ENCODE assay signal across 7 cellular contexts in genomic region chr5:174210927-174211326, GRCh38.
"Had no signal": no experiment of that assay in that cellular context is flagged by ENCODE, and none has a peak within 500 bp of the region (broad histone marks: within the 10 kb centered on the region; RNA-seq: fewer than 3 reads in every experiment).

No MANE protein-coding gene starts in this region.

- H3K36me3 Mint-ChIP-seq: IgD-negative memory B cell had no signal

- H3K4me3 ChIP-seq: GM23248, HAP-1 had no signal

- H3K9ac ChIP-seq: GM23248 had no signal

- H3K4me1 Mint-ChIP-seq: IgD-negative memory B cell had no signal

- H3K27ac ChIP-seq: GM23248 had no signal

- FAIRE-seq: HepG2 had no signal

- H3K4me3 Mint-ChIP-seq: HFFc6, IgD-negative memory B cell had no signal

- DNase-seq: GM23248, H7, HFFc6, KG1 had no signal

- H3K9me3 ChIP-seq: HAP-1 had no signal

- H3K27ac Mint-ChIP-seq: HFFc6, IgD-negative memory B cell had no signal

- H3K36me3 ChIP-seq: HAP-1 had no signal

- H3K4me1 ChIP-seq: HAP-1 had no signal

- H2AFZ ChIP-seq: GM23248 had no signal
